ENCODE assay signal across 8 cellular contexts in the genomic region with DNA sequence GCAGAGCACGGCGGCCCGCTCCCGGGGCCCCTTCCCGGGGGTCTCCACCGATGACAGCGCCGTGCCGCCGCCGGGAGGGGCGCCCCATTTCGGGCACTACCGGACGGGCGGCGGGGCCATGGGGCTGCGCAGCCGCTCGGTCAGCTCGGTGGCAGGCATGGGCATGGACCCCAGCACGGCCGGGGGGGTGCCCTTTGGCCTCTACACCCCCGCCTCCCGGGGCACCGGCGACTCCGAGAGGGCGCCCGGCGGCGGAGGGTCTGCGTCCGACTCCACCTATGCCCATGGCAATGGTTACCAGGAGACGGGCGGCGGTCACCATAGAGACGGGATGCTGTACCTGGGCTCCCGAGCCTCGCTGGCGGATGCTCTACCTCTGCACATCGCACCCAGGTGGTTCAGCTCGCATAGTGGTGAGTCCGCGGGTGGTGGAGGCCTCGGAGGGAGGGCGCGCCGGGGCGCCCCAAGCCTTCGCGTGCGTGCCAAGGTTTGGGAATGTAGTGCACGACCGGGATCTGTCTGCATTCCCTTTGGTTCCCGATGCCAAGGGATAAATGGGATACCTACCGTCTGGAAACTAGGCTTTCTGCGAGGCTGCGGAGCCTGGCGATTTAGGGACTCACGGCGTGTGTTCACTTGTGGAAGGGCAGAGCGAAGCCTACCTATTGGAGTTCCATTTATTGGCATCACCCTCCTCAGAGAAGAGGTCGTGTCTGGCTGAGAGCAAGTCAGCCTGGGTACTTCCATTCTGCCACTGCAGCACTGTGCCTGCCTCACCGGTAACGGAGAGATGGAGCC. TPM values are rescaled to one million over a fixed set of nuclear protein-coding genes. Genes with fewer than 3 reads are reported as not detected.
DNase-seq lines count a peak whose midpoint lies in the region; ATAC-seq and TF ChIP-seq lines count a peak whose summit lies in the region.

No MANE protein-coding gene starts in this region.

- ATAC-seq in GM21723 (IDR thresholded peaks at IDR 0.05; ENCODE audit: unreplicated experiment), result peak; percentile 33
- ATAC-seq in stimulated activated naive CD8-positive, alpha-beta T cell treated with anti-CD3 and anti-CD28 coated beads, Interleukin-15, Interleukin-2, amounts not matched to agents 100 U/mL and 50 U/mL, for 24 hours, result peak; percentile 29

- H3K27ac ChIP-seq in esophagus muscularis mucosa (replicated peaks in 1 of 4) (peak overlapping the region; percentile 81 to 90 (median 86)), muscle layer of duodenum (ENCODE audit: low read length) (peak overlapping the region; percentile 19)

- H3K4me3 Mint-ChIP-seq in CD14-positive monocyte, result peak overlapping the region; percentile 88 to 98

- no peaks in the 10 kb centered on the region for H3K36me3 ChIP-seq in esophagus muscularis mucosa
- no peaks in the 10 kb centered on the region for H3K36me3 ChIP-seq in muscle layer of duodenum (ENCODE audit: control insufficient read depth in 1 of 2, insufficient read depth in 2 of 2, low read length in 2 of 2)

- DNase-seq in CD14-positive monocyte (ENCODE audit: low spot score) (peak; percentile 45), NCI-H510A (lab: John Stamatoyannopoulos, UW) (peak; percentile 42), activated T-cell treated with anti-CD3 and anti-CD28 coated beads for 48 hours (ENCODE audit: low read depth) (peak; percentile 49), esophagus muscularis mucosa (ENCODE audit: extremely low spot score) (no peak), GM19240 (ENCODE audit: insufficient read length, low spot score) (no peak)
- DNase-seq in stimulated activated naive CD8-positive, alpha-beta T cell treated with anti-CD3 and anti-CD28 coated beads, Interleukin-15, Interleukin-2, amounts not matched to agents 100 U/mL and 50 U/mL, for 24 hours, result peak; percentile 46

- peak; percentile 14 for TF ChIP-seq CTCF in CD14-positive monocyte (IDR thresholded peaks at IDR 0.05)
- TF ChIP-seq CTCF in esophagus muscularis mucosa (IDR thresholded peaks at IDR 0.05), result no peak

- H3K27me3 ChIP-seq in esophagus muscularis mucosa (no peaks in the 10 kb centered on the region), muscle layer of duodenum (ENCODE audit: low read depth, low read length) (no peaks in the 10 kb centered on the region)

- peaks cover 35% of the 10 kb centered on the region for H3K4me1 Mint-ChIP-seq in CD14-positive monocyte

- peaks cover 13 to 15% of the 10 kb centered on the region in 2 donors for H3K36me3 Mint-ChIP-seq in CD14-positive monocyte

- peak overlapping the region in 4 of 7 donors; percentile 6 to 85 (median 31) for H3K27ac Mint-ChIP-seq in CD14-positive monocyte

- TF ChIP-seq POLR2A in esophagus muscularis mucosa (IDR thresholded peaks at IDR 0.05; ENCODE audit: low read depth), result no peak

- intact Hi-C loops in CD14-positive monocyte (cut with micrococcal nuclease), result loop anchor here (2.0 to 10.0 kb wide), 3 partner anchors 65 to 112 kb away; no protein-coding TSS in a partner anchor
- intact Hi-C loops in esophagus muscularis mucosa (cut with DNase I), result no loop called here

- WGBS in esophagus muscularis mucosa, result 2% methylated on average over 8 of the region's 66 CpGs

- H3K4me3 ChIP-seq in esophagus muscularis mucosa (peak overlapping the region; percentile 84 to 95 (median 92)), muscle layer of duodenum (ENCODE audit: low read depth in 1 of 2, low read length in 2 of 2) (peak overlapping the region; percentile 78 to 91)

- TF ChIP-seq EP300 in esophagus muscularis mucosa (IDR thresholded peaks at IDR 0.05), result no peak

- H3K4me1 ChIP-seq in esophagus muscularis mucosa, result peaks cover 34 to 42% (median 38%) of the 10 kb centered on the region in 4 donors
- H3K4me1 ChIP-seq in muscle layer of duodenum (ENCODE audit: control insufficient read depth in 1 of 2, insufficient read depth in 2 of 2, low read length in 2 of 2), result peaks cover 0 to 16% of the 10 kb centered on the region in 2 donors

- peaks cover 0 to 2% (median 0%) of the 10 kb centered on the region in 7 donors for H3K9me3 Mint-ChIP-seq in CD14-positive monocyte

- peaks cover 11 to 19% (median 14%) of the 10 kb centered on the region in 3 donors for H3K27me3 Mint-ChIP-seq in CD14-positive monocyte (ENCODE audit: low read depth in 3 of 3)

- H3K9me3 ChIP-seq in esophagus muscularis mucosa (no peaks in the 10 kb centered on the region), muscle layer of duodenum (ENCODE audit: control insufficient read depth in 1 of 2, low read length in 2 of 2) (no peaks in the 10 kb centered on the region)

RNA-seq across cellular contexts. Expression of gene ZNRF1, which starts 1.1 kb away (rescaled TPM):
- polyA plus RNA-seq in CD14-positive monocyte, result 1 to 10 TPM; 1.9 to 4.3 TPM
- total RNA-seq in esophagus muscularis mucosa, result 10 to 100 TPM; 18.2 to 28.3 (median 23.6) TPM

RNA-seq across cellular contexts. Expression of gene WDR59, which starts 15.0 kb away (rescaled TPM):
- polyA plus RNA-seq in CD14-positive monocyte, result 1 to 10 TPM; 6.7 to 7.8 TPM
- 10 to 100 TPM; 15.7 to 27.2 (median 18.6) TPM for total RNA-seq in esophagus muscularis mucosa

Comparison
In these comparisons a context has a peak if more than half of its experiments do, and no peak if none do; other contexts are left out.
1. DNase-seq: peak in CD14-positive monocyte (single experiment), NCI-H510A (single experiment), activated T-cell treated with anti-CD3 and anti-CD28 coated beads for 48 hours (single experiment) and stimulated activated naive CD8-positive, alpha-beta T cell treated with anti-CD3 and anti-CD28 coated beads, Interleukin-15, Interleukin-2, amounts not matched to agents 100 U/mL and 50 U/mL, for 24 hours (single experiment); none in esophagus muscularis mucosa (single experiment) and GM19240 (single experiment).